Comparison of ENCODE assay signal across 8 cellular contexts in the genomic region with DNA sequence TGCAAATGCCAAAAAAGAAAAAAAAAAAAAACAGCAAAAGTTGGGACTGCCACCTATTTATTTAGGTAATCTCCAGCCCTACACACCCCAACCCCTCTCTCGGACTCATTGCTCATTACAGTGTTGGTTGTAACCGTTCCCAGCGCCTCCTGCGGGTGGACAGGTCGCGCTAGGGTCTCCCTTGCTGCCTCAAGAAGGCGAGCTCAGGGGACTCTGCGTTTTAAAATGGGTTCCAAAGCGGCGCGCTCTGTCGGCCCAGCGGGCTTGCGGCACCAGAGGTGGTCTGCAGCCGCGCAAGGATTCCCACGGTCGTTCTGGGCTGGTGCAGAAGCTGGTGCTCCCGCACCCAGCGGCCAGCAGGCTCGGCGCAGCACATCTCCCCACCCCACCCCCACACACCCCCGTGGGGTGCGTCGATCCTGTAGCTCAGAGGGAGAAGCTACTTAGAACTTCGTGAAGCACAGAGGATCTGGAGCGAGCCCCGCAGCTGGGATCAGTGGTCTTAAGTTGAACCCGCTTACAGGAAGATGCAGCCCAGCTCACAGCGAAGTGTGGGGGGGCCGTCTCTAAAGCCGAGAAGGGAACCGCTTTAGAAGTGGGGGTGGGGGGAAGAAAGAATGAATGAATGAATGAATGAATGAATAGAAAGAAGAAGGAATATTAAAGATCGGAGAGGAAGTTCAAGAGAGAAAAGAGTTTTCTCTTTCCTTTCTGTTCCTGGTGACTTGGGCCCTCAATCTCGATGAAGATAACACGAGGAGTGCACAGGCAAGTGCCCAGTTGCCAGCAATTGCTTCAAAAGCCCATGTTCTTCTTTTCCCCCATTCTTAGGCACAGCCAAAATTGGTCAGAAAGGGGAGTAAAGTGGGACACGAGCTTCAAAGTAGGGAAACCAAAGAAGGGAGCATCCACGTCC. TPM values are rescaled to one million over a fixed set of nuclear protein-coding genes. Genes with fewer than 3 reads are reported as not detected.
A peak's percentile ranks its signal among the peaks of the same experiment; 100 is the strongest.
DNase-seq lines count a peak whose midpoint lies in the region; ATAC-seq and TF ChIP-seq lines count a peak whose summit lies in the region.

No MANE protein-coding gene starts in this region.

- TF ChIP-seq CTCF in glutamatergic neuron (IDR thresholded peaks at IDR 0.05; ENCODE audit: partially characterized antibody, unreplicated experiment) (no peak), thoracic aorta (IDR thresholded peaks at IDR 0.05) (no peak)

- H3K9me3 Mint-ChIP-seq in activated naive CD4-positive, alpha-beta T cell treated with anti-CD3 and anti-CD28 coated beads, Interleukin-2, amount 50 U/mL, for 24 hours = peaks cover 12% of the 10 kb centered on the region
- H3K9me3 Mint-ChIP-seq in glutamatergic neuron (ENCODE audit: unreplicated experiment) = peaks cover 21% of the 10 kb centered on the region

- H3K36me3 ChIP-seq in thoracic aorta = no peaks in the 10 kb centered on the region

- H3K27ac Mint-ChIP-seq in activated naive CD4-positive, alpha-beta T cell treated with anti-CD3 and anti-CD28 coated beads, Interleukin-2, amount 50 U/mL, for 24 hours = no peak overlapping the region
- H3K27ac Mint-ChIP-seq in glutamatergic neuron (ENCODE audit: unreplicated experiment) = no peak overlapping the region

- peak overlapping the region; percentile 87 for H3K4me3 Mint-ChIP-seq in activated naive CD4-positive, alpha-beta T cell treated with anti-CD3 and anti-CD28 coated beads, Interleukin-2, amount 50 U/mL, for 24 hours
- H3K4me3 Mint-ChIP-seq in glutamatergic neuron (ENCODE audit: unreplicated experiment) = peak overlapping the region; percentile 89

- no peak overlapping the region for H3K27ac ChIP-seq in thoracic aorta

- DNase-seq in activated naive CD4-positive, alpha-beta T cell treated with Interleukin-2 at 50 U/mL for 16 hours = no peak
- DNase-seq in SW480 (ENCODE audit: low spot score) = peak; percentile 33
- peak; percentile 52 for DNase-seq in glutamatergic neuron
- no peak for DNase-seq in thoracic aorta (ENCODE audit: low spot score)
- no peak for DNase-seq in SKM-1 (lab: John Stamatoyannopoulos, UW; ENCODE audit: unreplicated experiment)
- no peak for DNase-seq in GM19240 (ENCODE audit: insufficient read length, low spot score)

- peaks cover 53% of the 10 kb centered on the region for H3K27me3 ChIP-seq in thoracic aorta (replicated peaks; ENCODE audit: insufficient read depth)

- peaks cover 18% of the 10 kb centered on the region for H3K36me3 Mint-ChIP-seq in activated naive CD4-positive, alpha-beta T cell treated with anti-CD3 and anti-CD28 coated beads, Interleukin-2, amount 50 U/mL, for 24 hours
- peaks cover 5% of the 10 kb centered on the region for H3K36me3 Mint-ChIP-seq in glutamatergic neuron (ENCODE audit: unreplicated experiment)

- H3K4me1 Mint-ChIP-seq in activated naive CD4-positive, alpha-beta T cell treated with anti-CD3 and anti-CD28 coated beads, Interleukin-2, amount 50 U/mL, for 24 hours = peaks cover 47% of the 10 kb centered on the region
- H3K4me1 Mint-ChIP-seq in glutamatergic neuron (ENCODE audit: low read depth, unreplicated experiment) = peaks cover 21% of the 10 kb centered on the region

- no peaks in the 10 kb centered on the region for H3K9me3 ChIP-seq in thoracic aorta

- H3K4me3 ChIP-seq in thoracic aorta = peak overlapping the region; percentile 96

- peaks cover 71% of the 10 kb centered on the region for H3K27me3 Mint-ChIP-seq in activated naive CD4-positive, alpha-beta T cell treated with anti-CD3 and anti-CD28 coated beads, Interleukin-2, amount 50 U/mL, for 24 hours
- peaks cover 56% of the 10 kb centered on the region for H3K27me3 Mint-ChIP-seq in glutamatergic neuron (ENCODE audit: unreplicated experiment)

- H3K4me1 ChIP-seq in thoracic aorta (ENCODE audit: control insufficient read depth in 1 of 2, low read depth in 2 of 2) = peaks cover 25 to 54% of the 10 kb centered on the region in 2 donors

- ATAC-seq in thoracic aorta (ENCODE audit: insufficient number of reproducible peaks, low FRiP score, low read depth) (no peak), HG02642 (IDR thresholded peaks at IDR 0.05; ENCODE audit: poor library complexity, unreplicated experiment) (no peak)

RNA-seq across cellular contexts. Expression of gene TFAP2A, which starts 0.8 kb away (rescaled TPM):
- 0.32 TPM for total RNA-seq in glutamatergic neuron (ENCODE audit: unreplicated experiment)
- total RNA-seq in thoracic aorta = under 1 TPM in 1 of 2 donors, not detected in 1; 0.78 TPM

Comparison
In these comparisons a context has a peak if more than half of its experiments do, and no peak if none do; other contexts are left out.
1. DNase-seq: peak in SW480 (single experiment) and glutamatergic neuron (single experiment); none in activated naive CD4-positive, alpha-beta T cell treated with Interleukin-2 at 50 U/mL for 16 hours (single experiment), thoracic aorta (single experiment), SKM-1 (single experiment) and GM19240 (single experiment).